In the genomic region with DNA sequence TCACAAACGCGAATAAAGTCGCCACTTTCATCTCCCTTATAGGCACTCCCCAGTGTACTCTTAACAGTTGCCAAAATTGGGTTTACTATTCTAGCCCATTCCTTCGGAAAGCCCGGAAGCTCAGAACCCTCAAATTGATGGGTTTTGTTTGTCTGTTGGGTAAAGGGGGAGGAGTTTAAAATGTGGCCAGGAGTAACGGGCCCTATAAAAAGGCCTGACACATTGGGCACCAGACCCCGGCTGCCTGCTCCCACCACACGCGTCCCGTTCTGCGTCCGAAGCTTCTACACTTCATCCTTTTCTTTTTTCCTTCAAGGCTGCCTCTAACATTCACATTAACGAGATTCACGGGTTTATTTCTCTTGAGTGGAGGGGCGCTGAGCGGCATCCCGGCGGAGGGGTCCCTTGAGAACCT, we compare ENCODE assay signal across 1 cellular context.
TF ChIP-seq lines count a peak whose summit lies in the region.

No MANE protein-coding gene starts in this region.

TF ChIP-seq in GM12878, 131 proteins besides CTCF, POLR2A, EP300 and RAD21:
- TF ChIP-seq, protein P1, sequence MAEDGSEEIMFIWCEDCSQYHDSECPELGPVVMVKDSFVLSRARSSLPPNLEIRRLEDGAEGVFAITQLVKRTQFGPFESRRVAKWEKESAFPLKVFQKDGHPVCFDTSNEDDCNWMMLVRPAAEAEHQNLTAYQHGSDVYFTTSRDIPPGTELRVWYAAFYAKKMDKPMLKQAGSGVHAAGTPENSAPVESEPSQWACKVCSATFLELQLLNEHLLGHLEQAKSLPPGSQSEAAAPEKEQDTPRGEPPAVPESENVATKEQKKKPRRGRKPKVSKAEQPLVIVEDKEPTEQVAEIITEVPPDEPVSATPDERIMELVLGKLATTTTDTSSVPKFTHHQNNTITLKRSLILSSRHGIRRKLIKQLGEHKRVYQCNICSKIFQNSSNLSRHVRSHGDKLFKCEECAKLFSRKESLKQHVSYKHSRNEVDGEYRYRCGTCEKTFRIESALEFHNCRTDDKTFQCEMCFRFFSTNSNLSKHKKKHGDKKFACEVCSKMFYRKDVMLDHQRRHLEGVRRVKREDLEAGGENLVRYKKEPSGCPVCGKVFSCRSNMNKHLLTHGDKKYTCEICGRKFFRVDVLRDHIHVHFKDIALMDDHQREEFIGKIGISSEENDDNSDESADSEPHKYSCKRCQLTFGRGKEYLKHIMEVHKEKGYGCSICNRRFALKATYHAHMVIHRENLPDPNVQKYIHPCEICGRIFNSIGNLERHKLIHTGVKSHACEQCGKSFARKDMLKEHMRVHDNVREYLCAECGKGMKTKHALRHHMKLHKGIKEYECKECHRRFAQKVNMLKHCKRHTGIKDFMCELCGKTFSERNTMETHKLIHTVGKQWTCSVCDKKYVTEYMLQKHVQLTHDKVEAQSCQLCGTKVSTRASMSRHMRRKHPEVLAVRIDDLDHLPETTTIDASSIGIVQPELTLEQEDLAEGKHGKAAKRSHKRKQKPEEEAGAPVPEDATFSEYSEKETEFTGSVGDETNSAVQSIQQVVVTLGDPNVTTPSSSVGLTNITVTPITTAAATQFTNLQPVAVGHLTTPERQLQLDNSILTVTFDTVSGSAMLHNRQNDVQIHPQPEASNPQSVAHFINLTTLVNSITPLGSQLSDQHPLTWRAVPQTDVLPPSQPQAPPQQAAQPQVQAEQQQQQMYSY (CRISPR knock-in tag; IDR thresholded peaks at IDR 0.05) = no peak
- TF ChIP-seq ZNF207 (IDR thresholded peaks at IDR 0.05; ENCODE audit: borderline replicate concordance) (no peak), DPF2 (IDR thresholded peaks at IDR 0.05) (no peak), TCF3 (IDR thresholded peaks at IDR 0.05; ENCODE audit: borderline replicate concordance, insufficient read depth, low read depth, low read length) (no peak), ASH2L (IDR thresholded peaks at IDR 0.05; ENCODE audit: borderline replicate concordance, low read depth) (no peak), SIX5 (IDR thresholded peaks at IDR 0.05; ENCODE audit: low read depth, low read length, severe bottlenecking) (no peak), RCOR1 (conservative IDR thresholded peaks at IDR 0.05; ENCODE audit: low read depth, low read length) (no peak), POLR2AphosphoS2 (IDR thresholded peaks at IDR 0.05; ENCODE audit: low read depth, low read length) (no peak)
- TF ChIP-seq, protein P2, sequence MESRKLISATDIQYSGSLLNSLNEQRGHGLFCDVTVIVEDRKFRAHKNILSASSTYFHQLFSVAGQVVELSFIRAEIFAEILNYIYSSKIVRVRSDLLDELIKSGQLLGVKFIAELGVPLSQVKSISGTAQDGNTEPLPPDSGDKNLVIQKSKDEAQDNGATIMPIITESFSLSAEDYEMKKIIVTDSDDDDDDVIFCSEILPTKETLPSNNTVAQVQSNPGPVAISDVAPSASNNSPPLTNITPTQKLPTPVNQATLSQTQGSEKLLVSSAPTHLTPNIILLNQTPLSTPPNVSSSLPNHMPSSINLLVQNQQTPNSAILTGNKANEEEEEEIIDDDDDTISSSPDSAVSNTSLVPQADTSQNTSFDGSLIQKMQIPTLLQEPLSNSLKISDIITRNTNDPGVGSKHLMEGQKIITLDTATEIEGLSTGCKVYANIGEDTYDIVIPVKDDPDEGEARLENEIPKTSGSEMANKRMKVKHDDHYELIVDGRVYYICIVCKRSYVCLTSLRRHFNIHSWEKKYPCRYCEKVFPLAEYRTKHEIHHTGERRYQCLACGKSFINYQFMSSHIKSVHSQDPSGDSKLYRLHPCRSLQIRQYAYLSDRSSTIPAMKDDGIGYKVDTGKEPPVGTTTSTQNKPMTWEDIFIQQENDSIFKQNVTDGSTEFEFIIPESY (IDR thresholded peaks at IDR 0.05) = no peak
- TF ChIP-seq, protein P3, sequence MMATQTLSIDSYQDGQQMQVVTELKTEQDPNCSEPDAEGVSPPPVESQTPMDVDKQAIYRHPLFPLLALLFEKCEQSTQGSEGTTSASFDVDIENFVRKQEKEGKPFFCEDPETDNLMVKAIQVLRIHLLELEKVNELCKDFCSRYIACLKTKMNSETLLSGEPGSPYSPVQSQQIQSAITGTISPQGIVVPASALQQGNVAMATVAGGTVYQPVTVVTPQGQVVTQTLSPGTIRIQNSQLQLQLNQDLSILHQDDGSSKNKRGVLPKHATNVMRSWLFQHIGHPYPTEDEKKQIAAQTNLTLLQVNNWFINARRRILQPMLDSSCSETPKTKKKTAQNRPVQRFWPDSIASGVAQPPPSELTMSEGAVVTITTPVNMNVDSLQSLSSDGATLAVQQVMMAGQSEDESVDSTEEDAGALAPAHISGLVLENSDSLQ (IDR thresholded peaks at IDR 0.05) = no peak
